ENCODE assay signal across 9 cellular contexts in the genomic region with DNA sequence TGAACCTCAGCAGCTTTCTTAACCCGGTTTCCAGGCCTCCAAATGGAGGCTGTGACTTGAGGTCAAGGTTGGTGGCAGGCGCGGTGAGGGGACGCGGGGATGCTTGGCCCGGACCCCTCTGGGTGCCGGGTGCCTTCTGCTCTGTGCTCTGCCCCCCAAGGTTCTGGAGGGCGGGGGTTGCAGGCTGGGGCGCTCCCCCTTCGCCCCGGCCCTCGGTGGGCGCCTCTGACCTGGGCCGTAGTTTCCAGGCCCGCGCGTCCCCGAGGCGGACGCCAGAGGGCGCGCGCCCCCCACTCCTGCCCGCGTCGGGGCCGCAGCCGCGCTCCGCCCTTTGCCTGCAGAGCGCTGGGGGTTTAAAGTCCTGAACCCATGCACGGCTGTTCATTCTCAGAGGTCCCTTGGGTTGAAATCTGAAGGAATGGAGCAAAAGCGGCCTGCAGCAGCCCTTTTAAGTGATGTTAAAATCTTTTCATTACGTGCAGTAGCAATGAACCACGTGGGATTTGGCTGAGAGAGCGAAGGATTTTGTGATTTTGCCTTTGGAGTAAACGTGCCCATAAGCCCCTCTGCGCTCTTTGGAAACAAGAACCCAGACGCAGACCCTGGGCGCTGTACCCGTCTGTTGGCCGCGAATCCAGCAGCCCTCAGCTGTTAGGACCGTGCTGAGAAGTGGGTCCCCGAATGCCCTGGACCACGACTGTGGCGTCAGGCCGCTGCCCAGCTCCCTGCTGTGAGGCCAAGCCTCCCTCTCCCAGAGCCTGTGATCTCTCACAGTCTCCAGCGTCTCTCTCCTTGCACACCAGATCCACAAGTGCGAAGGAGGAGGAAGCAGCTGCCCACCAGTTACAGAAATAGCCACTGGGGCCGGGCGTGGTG.
DNase-seq lines count a peak whose midpoint lies in the region; ATAC-seq and TF ChIP-seq lines count a peak whose summit lies in the region.
"Had no signal": no experiment of that assay in that cellular context is flagged by ENCODE, and none has a peak within 500 bp of the region (broad histone marks: within the 10 kb centered on the region; RNA-seq: fewer than 3 reads in every experiment).

No MANE protein-coding gene starts in this region.

- H3K9ac ChIP-seq in smooth muscle cell (ENCODE audit: low read depth): no peak overlapping the region

- intact Hi-C loops in activated naive CD4-positive, alpha-beta T cell treated with anti-CD3 and anti-CD28 coated beads for 36 hours (cut with micrococcal nuclease): loop anchor here (5.0 kb wide), 1 partner anchor 1608 kb away; no protein-coding TSS in a partner anchor
- intact Hi-C loops in head of caudate nucleus (cut with DNase I): no loop called here

- H3K4me3 Mint-ChIP-seq in activated naive CD4-positive, alpha-beta T cell treated with anti-CD3 and anti-CD28 coated beads for 36 hours: no peak overlapping the region
- H3K4me3 Mint-ChIP-seq: activated naive CD8-positive, alpha-beta T cell had no signal

- WGBS in smooth muscle cell (ENCODE audit: low lambda C conversion rate): 43% methylated on average over 49 of the region's 52 CpGs

- peak; percentile 82 for TF ChIP-seq CTCF in smooth muscle cell (IDR thresholded peaks at IDR 0.05; ENCODE audit: borderline replicate concordance, insufficient read depth, poor library complexity, severe bottlenecking)

- ATAC-seq in HG02798 (IDR thresholded peaks at IDR 0.05; ENCODE audit: poor library complexity, unreplicated experiment) (peak; percentile 76), SK-N-SH treated with all-trans-retinoic acid at 6 μM for 48 hours (peak; percentile 67; the same call in 2 of the 3 replicates), HG02623 (IDR thresholded peaks at IDR 0.05; ENCODE audit: unreplicated experiment) (no peak), GM19452 (IDR thresholded peaks at IDR 0.05; ENCODE audit: unreplicated experiment) (no peak)

- H3K4me3 ChIP-seq in smooth muscle cell: no peak overlapping the region

- H3K4me1 ChIP-seq in smooth muscle cell (ENCODE audit: low read depth): no peaks in the 10 kb centered on the region

- peak; percentile 14 for DNase-seq in activated naive CD4-positive, alpha-beta T cell treated with anti-CD3 and anti-CD28 coated beads for 36 hours
- DNase-seq in activated naive CD4-positive, alpha-beta T cell treated with anti-CD3 and anti-CD28 coated beads, Interleukin-2, amount 50 U/mL, for 16 hours: no peak
- DNase-seq in head of caudate nucleus: peak in 29 of 42 donors; percentile 15 to 74 (median 48)
- no peak for DNase-seq in smooth muscle cell (lab: John Stamatoyannopoulos, UW; ENCODE audit: unreplicated experiment)

- CTCF ChIA-PET in activated naive CD4-positive, alpha-beta T cell treated with anti-CD3 and anti-CD28 coated beads for 36 hours (lab: Charles Lee): interaction anchor here (0.6 to 1.3 kb wide), 5 partner anchors 10 to 364 kb away, joined by 3 read pairs; no protein-coding TSS in a partner anchor

- no peaks in the 10 kb centered on the region for H4K20me1 ChIP-seq in smooth muscle cell (ENCODE audit: low read depth)

- no peaks in the 10 kb centered on the region for H3K36me3 ChIP-seq in smooth muscle cell (ENCODE audit: low read depth)

- H3K4me2 ChIP-seq in smooth muscle cell: peak overlapping the region; percentile 61

- no peaks in the 10 kb centered on the region for H3K9me3 Mint-ChIP-seq in activated naive CD4-positive, alpha-beta T cell treated with anti-CD3 and anti-CD28 coated beads for 36 hours

- H3F3A ChIP-seq in smooth muscle cell (ENCODE audit: low read depth): no peaks in the 10 kb centered on the region

- peaks cover 9% of the 10 kb centered on the region for H3K27me3 Mint-ChIP-seq in activated naive CD4-positive, alpha-beta T cell treated with anti-CD3 and anti-CD28 coated beads for 36 hours (ENCODE audit: low read depth)
- H3K27me3 Mint-ChIP-seq: activated naive CD8-positive, alpha-beta T cell had no signal

- H3K36me3 Mint-ChIP-seq in activated naive CD4-positive, alpha-beta T cell treated with anti-CD3 and anti-CD28 coated beads for 36 hours (ENCODE audit: low read depth): no peaks in the 10 kb centered on the region
- H3K36me3 Mint-ChIP-seq: activated naive CD8-positive, alpha-beta T cell had no signal

- H3K4me1 Mint-ChIP-seq in activated naive CD4-positive, alpha-beta T cell treated with anti-CD3 and anti-CD28 coated beads for 36 hours (ENCODE audit: low read depth): no peaks in the 10 kb centered on the region

- H3K79me2 ChIP-seq in smooth muscle cell (ENCODE audit: low read depth): no peaks in the 10 kb centered on the region

- no peak overlapping the region for H2AFZ ChIP-seq in smooth muscle cell (ENCODE audit: low read depth)

- no peak overlapping the region for H3K27ac Mint-ChIP-seq in activated naive CD4-positive, alpha-beta T cell treated with anti-CD3 and anti-CD28 coated beads for 36 hours
- H3K27ac Mint-ChIP-seq: activated naive CD8-positive, alpha-beta T cell had no signal

- H3K27ac ChIP-seq in smooth muscle cell (ENCODE audit: low read depth): no peak overlapping the region

- H3K9me3 ChIP-seq in smooth muscle cell (replicated peaks; ENCODE audit: low read depth): no peaks in the 10 kb centered on the region

- no peaks in the 10 kb centered on the region for H3K27me3 ChIP-seq in smooth muscle cell (ENCODE audit: low read depth)

TF ChIP-seq in SK-N-SH treated with all-trans-retinoic acid at 6 μM for 48 hours, 23 proteins besides CTCF, POLR2A, EP300 and RAD21:
- TF ChIP-seq, protein P1, sequence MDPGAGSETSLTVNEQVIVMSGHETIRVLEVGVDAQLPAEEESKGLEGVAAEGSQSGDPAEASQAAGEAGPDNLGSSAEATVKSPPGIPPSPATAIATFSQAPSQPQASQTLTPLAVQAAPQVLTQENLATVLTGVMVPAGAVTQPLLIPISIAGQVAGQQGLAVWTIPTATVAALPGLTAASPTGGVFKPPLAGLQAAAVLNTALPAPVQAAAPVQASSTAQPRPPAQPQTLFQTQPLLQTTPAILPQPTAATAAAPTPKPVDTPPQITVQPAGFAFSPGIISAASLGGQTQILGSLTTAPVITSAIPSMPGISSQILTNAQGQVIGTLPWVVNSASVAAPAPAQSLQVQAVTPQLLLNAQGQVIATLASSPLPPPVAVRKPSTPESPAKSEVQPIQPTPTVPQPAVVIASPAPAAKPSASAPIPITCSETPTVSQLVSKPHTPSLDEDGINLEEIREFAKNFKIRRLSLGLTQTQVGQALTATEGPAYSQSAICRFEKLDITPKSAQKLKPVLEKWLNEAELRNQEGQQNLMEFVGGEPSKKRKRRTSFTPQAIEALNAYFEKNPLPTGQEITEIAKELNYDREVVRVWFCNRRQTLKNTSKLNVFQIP (CRISPR knock-in tag; IDR thresholded peaks at IDR 0.05; ENCODE audit: borderline replicate concordance, low read depth): no peak
- TF ChIP-seq TCF4 (CRISPR knock-in tag; IDR thresholded peaks at IDR 0.05; ENCODE audit: borderline replicate concordance) (no peak), ZNF565 (CRISPR knock-in tag; conservative IDR thresholded peaks at IDR 0.05; ENCODE audit: low read depth) (no peak), BACH2 (CRISPR knock-in tag; IDR thresholded peaks at IDR 0.05; ENCODE audit: borderline replicate concordance) (no peak)
- TF ChIP-seq, protein P2, sequence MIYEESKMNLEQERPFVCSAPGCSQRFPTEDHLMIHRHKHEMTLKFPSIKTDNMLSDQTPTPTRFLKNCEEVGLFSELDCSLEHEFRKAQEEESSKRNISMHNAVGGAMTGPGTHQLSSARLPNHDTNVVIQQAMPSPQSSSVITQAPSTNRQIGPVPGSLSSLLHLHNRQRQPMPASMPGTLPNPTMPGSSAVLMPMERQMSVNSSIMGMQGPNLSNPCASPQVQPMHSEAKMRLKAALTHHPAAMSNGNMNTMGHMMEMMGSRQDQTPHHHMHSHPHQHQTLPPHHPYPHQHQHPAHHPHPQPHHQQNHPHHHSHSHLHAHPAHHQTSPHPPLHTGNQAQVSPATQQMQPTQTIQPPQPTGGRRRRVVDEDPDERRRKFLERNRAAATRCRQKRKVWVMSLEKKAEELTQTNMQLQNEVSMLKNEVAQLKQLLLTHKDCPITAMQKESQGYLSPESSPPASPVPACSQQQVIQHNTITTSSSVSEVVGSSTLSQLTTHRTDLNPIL (CRISPR knock-in tag; IDR thresholded peaks at IDR 0.05; ENCODE audit: low read depth): no peak

Comparison
In these comparisons a context has a peak if more than half of its experiments do, and no peak if none do; other contexts are left out.
1. DNase-seq: peak in activated naive CD4-positive, alpha-beta T cell treated with anti-CD3 and anti-CD28 coated beads for 36 hours (single experiment) and head of caudate nucleus (29 of 42); none in activated naive CD4-positive, alpha-beta T cell treated with anti-CD3 and anti-CD28 coated beads, Interleukin-2, amount 50 U/mL, for 16 hours (single experiment) and smooth muscle cell (single experiment).
2. ATAC-seq: peak in HG02798 (single experiment) and SK-N-SH treated with all-trans-retinoic acid at 6 μM for 48 hours (single experiment); none in HG02623 (single experiment) and GM19452 (single experiment).